ENCODE assay signal across 6 cellular contexts in the genomic region with DNA sequence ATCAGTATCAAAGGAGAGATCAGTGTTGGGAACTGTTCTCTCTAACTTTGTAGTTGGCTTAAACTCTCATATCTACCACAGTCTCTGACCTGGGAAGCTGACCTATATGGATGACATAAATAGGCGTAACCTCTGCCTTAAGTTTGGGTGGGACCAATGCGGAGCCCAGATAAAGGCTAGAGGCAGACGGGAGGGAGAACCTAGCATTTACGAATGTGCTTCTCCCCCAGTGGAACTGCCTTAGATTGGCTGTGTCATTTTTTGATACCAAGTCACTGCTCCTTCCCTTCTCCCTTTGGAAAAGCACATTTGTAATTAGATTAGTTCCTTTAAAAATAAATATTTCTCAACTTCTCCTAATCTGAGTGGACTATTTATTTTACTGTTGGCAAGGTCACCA.
"Had no signal": no experiment of that assay in that cellular context is flagged by ENCODE, and none has a peak within 500 bp of the region (broad histone marks: within the 10 kb centered on the region; RNA-seq: fewer than 3 reads in every experiment).

No MANE protein-coding gene starts in this region.

- DNase-seq: GM23248, GOT3, H7, HFFc6 had no signal

- ATAC-seq: HCT116, HepG2 had no signal
